Comparison of ENCODE assay signal across 11 cellular contexts in genomic region chr17:798246-798645, GRCh38.
"Had no signal": no experiment of that assay in that cellular context is flagged by ENCODE, and none has a peak within 500 bp of the region (broad histone marks: within the 10 kb centered on the region; RNA-seq: fewer than 3 reads in every experiment).

No MANE protein-coding gene starts in this region.

- H3K27me3 ChIP-seq: breast epithelium, dorsolateral prefrontal cortex, upper lobe of right lung had no signal

- ATAC-seq: upper lobe of right lung had no signal

- H3K4me3 ChIP-seq: breast epithelium, dorsolateral prefrontal cortex, upper lobe of right lung had no signal

- DNase-seq: activated CD4-positive, alpha-beta T cell treated with anti-CD3 and anti-CD28 coated beads, Interleukin-2, amount 50 U/mL, for 48 hours; activated gamma-delta T cell; activated naive CD8-positive, alpha-beta T cell treated with anti-CD3 and anti-CD28 coated beads, Interleukin-2, amount 10 ng/mL, durations not matched to agents 7 days and 5 days; activated T-cell treated with anti-CD3 and anti-CD28 coated beads, Interleukin-2, amount 50 U/mL, for 48 hours; hippocampal formation; kidney glomerular epithelial cell; mesendoderm; stimulated activated CD4-positive, alpha-beta T cell treated with anti-CD3 and anti-CD28 coated beads, Interleukin-4, amount 100 ng/mL, for 24 hours; upper lobe of right lung had no signal

- H3K36me3 ChIP-seq: breast epithelium, upper lobe of right lung had no signal

- H3K4me1 ChIP-seq: breast epithelium had no signal

- H3K27ac ChIP-seq: dorsolateral prefrontal cortex had no signal

- H3K9me3 ChIP-seq: breast epithelium, upper lobe of right lung had no signal
